2 cellular contexts compared by ENCODE assay signal in genomic region chr5:151251621-151252020, GRCh38.
TF ChIP-seq lines count a peak whose summit lies in the region.

No MANE protein-coding gene starts in this region.

TF ChIP-seq in WTC11, 78 proteins besides CTCF, POLR2A, EP300 and RAD21:
- TF ChIP-seq NR1H2 (CRISPR knock-in tag; IDR thresholded peaks at IDR 0.05) (no peak), ZNF232 (CRISPR knock-in tag; IDR thresholded peaks at IDR 0.05) (no peak)
- TF ChIP-seq, protein P1, sequence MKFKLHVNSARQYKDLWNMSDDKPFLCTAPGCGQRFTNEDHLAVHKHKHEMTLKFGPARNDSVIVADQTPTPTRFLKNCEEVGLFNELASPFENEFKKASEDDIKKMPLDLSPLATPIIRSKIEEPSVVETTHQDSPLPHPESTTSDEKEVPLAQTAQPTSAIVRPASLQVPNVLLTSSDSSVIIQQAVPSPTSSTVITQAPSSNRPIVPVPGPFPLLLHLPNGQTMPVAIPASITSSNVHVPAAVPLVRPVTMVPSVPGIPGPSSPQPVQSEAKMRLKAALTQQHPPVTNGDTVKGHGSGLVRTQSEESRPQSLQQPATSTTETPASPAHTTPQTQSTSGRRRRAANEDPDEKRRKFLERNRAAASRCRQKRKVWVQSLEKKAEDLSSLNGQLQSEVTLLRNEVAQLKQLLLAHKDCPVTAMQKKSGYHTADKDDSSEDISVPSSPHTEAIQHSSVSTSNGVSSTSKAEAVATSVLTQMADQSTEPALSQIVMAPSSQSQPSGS (CRISPR knock-in tag; IDR thresholded peaks at IDR 0.05; ENCODE audit: borderline replicate concordance, low read depth): no peak

TF ChIP-seq in HepG2, 621 proteins besides CTCF, POLR2A, EP300 and RAD21:
- TF ChIP-seq TFAP4 (IDR thresholded peaks at IDR 0.05; ENCODE audit: borderline replicate concordance, low read depth) (no peak), ZNF34 (CRISPR knock-in tag; IDR thresholded peaks at IDR 0.05; ENCODE audit: borderline replicate concordance) (no peak), SIN3B (IDR thresholded peaks at IDR 0.05; ENCODE audit: low read length) (0 out of 2 replicates have a peak, but pooled peaks have one; percentile 6), CREB1 (IDR thresholded peaks at IDR 0.05) (no peak), CREB1 (CRISPR knock-in tag; IDR thresholded peaks at IDR 0.05) (peak; percentile 10; the same call in 1 of the 2 replicates), JUNB (CRISPR knock-in tag; IDR thresholded peaks at IDR 0.05; ENCODE audit: borderline replicate concordance) (no peak)
